ENCODE assay signal across 11 cellular contexts in genomic region chr12:92029902-92030586, GRCh38.
DNase-seq lines count a peak whose midpoint lies in the region; ATAC-seq, FAIRE-seq and TF ChIP-seq lines count a peak whose summit lies in the region.
"Had no signal": no experiment of that assay in that cellular context is flagged by ENCODE, and none has a peak within 500 bp of the region (broad histone marks: within the 10 kb centered on the region; RNA-seq: fewer than 3 reads in every experiment).

No MANE protein-coding gene starts in this region.

- H3K4ac ChIP-seq in neuronal stem cell (ENCODE audit: low read length): no peak overlapping the region

- H3K36me3 ChIP-seq in body of pancreas (replicated peaks in 1 of 2; ENCODE audit: insufficient read depth in 1 of 2, low read depth in 2 of 2) (no peaks in the 10 kb centered on the region), neuronal stem cell (replicated peaks in 1 of 2; ENCODE audit: control insufficient read depth in 2 of 2, insufficient read depth in 2 of 2, low read length in 2 of 2) (no peaks in the 10 kb centered on the region)
- H3K36me3 ChIP-seq: cardiac muscle cell, HAP-1 had no signal

- TF ChIP-seq CTCF in body of pancreas (IDR thresholded peaks at IDR 0.05): no peak

- no peak overlapping the region for H3K4me2 ChIP-seq in neuronal stem cell (ENCODE audit: insufficient read depth, low read length, poor library complexity, severe bottlenecking)

- no peak overlapping the region for H2BK5ac ChIP-seq in neuronal stem cell (ENCODE audit: low read length)

- no peak overlapping the region for H3K14ac ChIP-seq in neuronal stem cell (ENCODE audit: low read length)

- H3K23ac ChIP-seq in neuronal stem cell (ENCODE audit: low read depth, low read length, poor library complexity): no peak overlapping the region

- no peak overlapping the region for H4K8ac ChIP-seq in neuronal stem cell (ENCODE audit: low read depth, low read length)

- no peak overlapping the region for H3K4me3 ChIP-seq in body of pancreas
- no peak overlapping the region for H3K4me3 ChIP-seq in neuronal stem cell (ENCODE audit: low read length in 2 of 2)
- H3K4me3 ChIP-seq: cardiac muscle cell, HAP-1 had no signal

- H3K9me3 ChIP-seq in body of pancreas: no peaks in the 10 kb centered on the region
- no peaks in the 10 kb centered on the region for H3K9me3 ChIP-seq in neuronal stem cell (replicated peaks in 1 of 2; ENCODE audit: control insufficient read depth in 2 of 2, insufficient read depth in 1 of 2, low read depth in 1 of 2, low read length in 2 of 2)
- H3K9me3 ChIP-seq: HAP-1 had no signal

- ATAC-seq in GM19395 (IDR thresholded peaks at IDR 0.05; ENCODE audit: unreplicated experiment) (peak; percentile 1), body of pancreas (no peak), HG02759 (IDR thresholded peaks at IDR 0.05; ENCODE audit: unreplicated experiment) (no peak)

- H4K91ac ChIP-seq in neuronal stem cell (ENCODE audit: low read depth, low read length, poor library complexity): no peak overlapping the region

- H2BK15ac ChIP-seq in neuronal stem cell (ENCODE audit: low read length): no peak overlapping the region

- no peak for TF ChIP-seq POLR2A in body of pancreas (IDR thresholded peaks at IDR 0.05)

- H3K4me1 ChIP-seq in body of pancreas (peaks cover 42% of the 10 kb centered on the region), neuronal stem cell (ENCODE audit: control insufficient read depth in 2 of 2, insufficient read depth in 1 of 2, low read depth in 1 of 2, low read length in 2 of 2) (peaks cover 3 to 8% of the 10 kb centered on the region in 2 donors)

- H3K9ac ChIP-seq in neuronal stem cell (ENCODE audit: low read depth, low read length, poor library complexity): no peak overlapping the region

- H2AFZ ChIP-seq in neuronal stem cell (ENCODE audit: low read length): peak overlapping the region; percentile 27

- H2AK5ac ChIP-seq in neuronal stem cell (ENCODE audit: low read depth, low read length): no peak overlapping the region

- WGBS in body of pancreas, 2 donors: 71 to 74% methylated on average over 3 of the region's 3 CpGs
- no CpG with 5 or more reads among the region's 3 CpGs for WGBS in neuronal stem cell (ENCODE audit: extremely low coverage in 2 of 2, insufficient read length in 2 of 2, insufficient replicate concordance in 1 of 2), 2 donors

- no peak overlapping the region for H3K18ac ChIP-seq in neuronal stem cell (ENCODE audit: low read length)

- H2BK12ac ChIP-seq in neuronal stem cell (ENCODE audit: low read length): no peak overlapping the region

- H3K79me1 ChIP-seq in neuronal stem cell (ENCODE audit: low read depth, low read length): no peaks in the 10 kb centered on the region

- no peak for DNase-seq in body of pancreas
- DNase-seq in neuronal stem cell (ENCODE audit: low spot score): no peak
- no peak for DNase-seq in NCI-H345 (lab: John Stamatoyannopoulos, UW)
- no peak for DNase-seq in NCI-H1092 treated with DMSO at 0.1 percent for 48 hours (lab: John Stamatoyannopoulos, UW)
- no peak for DNase-seq in hypothalamus (lab: John Stamatoyannopoulos, UW)
- DNase-seq: NCI-H146 had no signal

- peak overlapping the region; percentile 8 to 69 (median 61) for H3K27ac ChIP-seq in body of pancreas
- H3K27ac ChIP-seq in neuronal stem cell (replicated peaks; ENCODE audit: low read length): no peak overlapping the region
- H3K27ac ChIP-seq: cardiac muscle cell had no signal

- H3K27me3 ChIP-seq in body of pancreas (no peaks in the 10 kb centered on the region), neuronal stem cell (ENCODE audit: control insufficient read depth in 3 of 3, insufficient read depth in 3 of 3, low read depth in 1 of 3, low read length in 3 of 3) (no peaks in the 10 kb centered on the region)
- H3K27me3 ChIP-seq: cardiac muscle cell had no signal

- no peak overlapping the region for H2BK120ac ChIP-seq in neuronal stem cell (ENCODE audit: low read depth, low read length)

- peak; percentile 84 for FAIRE-seq in A204.1 (lab: Jason Lieb, UNC)

- intact Hi-C loops in body of pancreas (cut with DNase I): no loop called here
